ENCODE assay signal across 8 cellular contexts in the genomic region with DNA sequence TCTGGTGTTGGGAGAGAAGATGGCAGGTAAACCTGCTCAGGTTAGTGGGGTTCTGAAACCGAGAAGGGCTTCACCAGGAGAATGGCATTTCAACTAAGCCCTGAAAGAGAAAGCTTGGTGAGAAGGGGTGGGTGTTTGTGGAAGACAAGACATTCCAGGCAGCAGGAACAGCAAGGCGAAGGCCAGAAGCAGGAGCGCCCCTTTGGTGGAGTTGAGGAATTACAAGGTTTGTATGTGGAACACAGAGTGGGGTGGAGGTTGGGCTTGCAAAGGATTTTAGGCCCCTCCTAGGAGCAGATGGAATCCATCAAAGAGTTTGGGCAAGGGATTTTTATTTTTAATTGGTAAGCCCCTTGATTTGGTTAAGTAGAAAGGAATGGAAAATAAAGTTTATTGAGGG. TPM values are rescaled to one million over a fixed set of nuclear protein-coding genes. Genes with fewer than 3 reads are reported as not detected.
A peak's percentile ranks its signal among the peaks of the same experiment; 100 is the strongest.
DNase-seq lines count a peak whose midpoint lies in the region; ATAC-seq, FAIRE-seq and TF ChIP-seq lines count a peak whose summit lies in the region.

No MANE protein-coding gene starts in this region.

- no peaks in the 10 kb centered on the region for H3K36me3 ChIP-seq in pancreas

- DNase-seq in GM03348 (ENCODE audit: low spot score) (peak; percentile 26), M059J (ENCODE audit: low read depth) (peak; percentile 46), cardiac fibroblast (ENCODE audit: low read depth in 2 of 2) (peak; percentile 48 to 57), pancreas (no peak), Ammon's horn (ENCODE audit: low spot score) (no peak), coronary artery (ENCODE audit: low spot score) (no peak)
- DNase-seq in activated CD4-positive, alpha-beta T cell treated with anti-CD3 and anti-CD28 coated beads for 48 hours: no peak

- TF ChIP-seq CTCF in cardiac fibroblast (IDR thresholded peaks at IDR 0.05; ENCODE audit: low read depth, low read length) (peak; percentile 67), pancreas (IDR thresholded peaks at IDR 0.05) (peak in 2 of 4 donors; percentile 9 to 13), coronary artery (IDR thresholded peaks at IDR 0.05) (no peak)

- H3K27me3 ChIP-seq in pancreas: no peaks in the 10 kb centered on the region

- no peak overlapping the region for H3K4me3 ChIP-seq in cardiac fibroblast (replicated peaks in 1 of 2; ENCODE audit: low read depth in 2 of 2, low read length in 2 of 2)
- H3K4me3 ChIP-seq in pancreas: no peak overlapping the region
- H3K4me3 ChIP-seq in coronary artery: no peak overlapping the region

- ATAC-seq in pancreas (peak in 3 of 4 donors; percentile 53 to 77 (median 71)), HG03025 (IDR thresholded peaks at IDR 0.05; ENCODE audit: low FRiP score, unreplicated experiment) (no peak)

- no peaks in the 10 kb centered on the region for H3K9me3 ChIP-seq in pancreas

- H3K27ac ChIP-seq in pancreas: no peak overlapping the region
- no peak overlapping the region for H3K27ac ChIP-seq in coronary artery

- FAIRE-seq in pancreas (lab: Jason Lieb, UNC): no peak

- intact Hi-C loops in pancreas (cut with DNase I): no loop called here

- H3K4me1 ChIP-seq in pancreas: no peaks in the 10 kb centered on the region

- WGBS in pancreas, 2 donors: 82 to 84% methylated on average over 3 of the region's 3 CpGs

RNA-seq across cellular contexts. Expression of a gene that starts 24.8 kb away (rescaled TPM):
- total RNA-seq in M059J (2014; rRNA removed; shearing (Covaris generic)): 57.6 and 74.5 TPM in 2 replicates
- total RNA-seq in pancreas: 10 to 100 TPM; 23.5 to 33.9 (median 27.0) TPM
- 10 to 100 TPM; 10.6 to 13.8 TPM for polyA plus RNA-seq in pancreas

RNA-seq across cellular contexts. Expression of a gene that starts 26.9 kb away (rescaled TPM):
- 897 and 1,213 TPM in 2 replicates for total RNA-seq in M059J (2014; rRNA removed; shearing (Covaris generic))
- total RNA-seq in pancreas: 100 to 1,000 TPM; 511 to 819 (median 681) TPM
- 1,000 to 10,000 TPM; 1,351 to 1,484 TPM for polyA plus RNA-seq in pancreas

RNA-seq across cellular contexts. Expression of a gene that starts 59.7 kb away (rescaled TPM):
- 81.8 and 95.6 TPM in 2 replicates for total RNA-seq in M059J (2014; rRNA removed; shearing (Covaris generic))
- total RNA-seq in pancreas: 10 to 100 TPM; 17.3 to 20.6 (median 18.9) TPM
- polyA plus RNA-seq in pancreas: 10 to 100 TPM; 20.6 to 36.8 TPM

Comparison
In these comparisons a context has a peak if more than half of its experiments do, and no peak if none do; other contexts are left out.
1. DNase-seq: peak in GM03348 (single experiment), M059J (single experiment) and cardiac fibroblast (2 of 2); none in pancreas (0 of 6), activated CD4-positive, alpha-beta T cell treated with anti-CD3 and anti-CD28 coated beads for 48 hours (single experiment), Ammon's horn (single experiment) and coronary artery (single experiment).